In the genomic region with DNA sequence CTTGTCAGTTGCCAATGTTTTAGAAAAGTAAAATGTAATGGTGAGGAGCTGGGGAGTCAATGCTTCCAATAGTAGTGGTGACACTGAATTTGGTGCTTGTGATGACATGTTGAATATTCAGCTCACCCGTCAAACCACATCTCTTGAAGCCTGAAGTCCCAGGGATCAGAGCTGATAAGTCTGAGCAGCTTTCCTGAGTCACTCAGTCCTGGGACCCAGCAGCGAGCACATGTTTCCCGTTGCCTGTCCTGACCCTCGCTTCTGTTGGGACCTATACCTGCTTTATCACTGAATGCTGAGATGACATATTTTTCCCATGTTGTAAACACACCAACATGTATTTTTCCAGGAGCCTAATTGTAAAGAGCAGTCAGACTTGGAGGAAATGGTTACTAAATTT, we compare ENCODE assay signal across 28 cellular contexts.
DNase-seq lines count a peak whose midpoint lies in the region; ATAC-seq and TF ChIP-seq lines count a peak whose summit lies in the region.
"Had no signal": no experiment of that assay in that cellular context is flagged by ENCODE, and none has a peak within 500 bp of the region (broad histone marks: within the 10 kb centered on the region; RNA-seq: fewer than 3 reads in every experiment).

No MANE protein-coding gene starts in this region.

- peaks cover 0 to 46% (median 31%) of the 10 kb centered on the region in 12 donors for H3K4me1 ChIP-seq in heart left ventricle
- H3K4me1 ChIP-seq in suprapubic skin = peaks cover 22% of the 10 kb centered on the region
- H3K4me1 ChIP-seq in adrenal gland (replicated peaks in 1 of 2) = peaks cover 0 to 5% of the 10 kb centered on the region in 2 donors
- H3K4me1 ChIP-seq: foreskin keratinocyte had no signal

- intact Hi-C loops in Right ventricle myocardium inferior (cut with DNase I) = loop anchor here (2.0 to 10.0 kb wide), 9 partner anchors 59 to 1253 kb away; no protein-coding TSS in a partner anchor
- intact Hi-C loops in cardiac septum (cut with DNase I) = loop anchor here (5.0 to 10.0 kb wide), 6 partner anchors 44 to 926 kb away; no protein-coding TSS in a partner anchor
- intact Hi-C loops in heart left ventricle (cut with DNase I) = loop anchor here in 9 of 10 donors (2.0 to 10.0 kb wide), 25 partner anchors 143 to 1253 kb away; no protein-coding TSS in a partner anchor
- intact Hi-C loops in adrenal gland (cut with DNase I) = loop anchor here in 1 of 2 donors (10.0 kb wide), 1 partner anchor 123 kb away; no protein-coding TSS in a partner anchor

- H3K9me3 ChIP-seq in heart left ventricle = no peaks in the 10 kb centered on the region
- no peaks in the 10 kb centered on the region for H3K9me3 ChIP-seq in suprapubic skin
- no peaks in the 10 kb centered on the region for H3K9me3 ChIP-seq in adrenal gland (replicated peaks in 1 of 3)
- H3K9me3 ChIP-seq: esophagus muscularis mucosa, SK-N-SH, upper lobe of left lung had no signal

- H3K27ac Mint-ChIP-seq in natural killer cell treated with Interleukin-12 subunit alpha and Interleukin-12 subunit beta and Interleukin-15 and Interleukin-18, amount 100 ng/mL, for 72 hours = no peak overlapping the region
- H3K27ac Mint-ChIP-seq: activated CD8-positive, alpha-beta memory T cell treated with anti-CD3 and anti-CD28 coated beads, Interleukin-2, amount 10 ng/mL, durations not matched to agents 7 days and 5 days; CD4-positive, alpha-beta T cell; dendritic cell treated with granulocyte-macrophage colony-stimulating factor and Interleukin-4, amounts not matched to agents 40 ng/mL and 50 ng/mL, for 4 days; T-helper 1 cell treated with Interleukin-12 subunit alpha and Interleukin-12 subunit beta and Interleukin-4 antibody, amounts not matched to agents 30 μg/mL and 1 μg/mL, for 36 hours had no signal

- H3K27me3 Mint-ChIP-seq in natural killer cell treated with Interleukin-12 subunit alpha and Interleukin-12 subunit beta and Interleukin-15 and Interleukin-18, amount 100 ng/mL, for 72 hours = peaks cover 18 to 19% of the 10 kb centered on the region in 2 donors
- H3K27me3 Mint-ChIP-seq: activated CD8-positive, alpha-beta memory T cell treated with anti-CD3 and anti-CD28 coated beads, Interleukin-2, amount 10 ng/mL, durations not matched to agents 7 days and 5 days had no signal

- no peaks in the 10 kb centered on the region for H3K36me3 Mint-ChIP-seq in natural killer cell treated with Interleukin-12 subunit alpha and Interleukin-12 subunit beta and Interleukin-15 and Interleukin-18, amount 100 ng/mL, for 72 hours
- H3K36me3 Mint-ChIP-seq: activated CD8-positive, alpha-beta memory T cell treated with anti-CD3 and anti-CD28 coated beads, Interleukin-2, amount 10 ng/mL, durations not matched to agents 7 days and 5 days had no signal

- peak overlapping the region; percentile 79 to 97 (median 93) for H3K27ac ChIP-seq in heart left ventricle
- no peak overlapping the region for H3K27ac ChIP-seq in suprapubic skin
- H3K27ac ChIP-seq in adrenal gland = no peak overlapping the region
- H3K27ac ChIP-seq: foreskin keratinocyte, GM23248 had no signal

- TF ChIP-seq EP300 in suprapubic skin (IDR thresholded peaks at IDR 0.05) = no peak

- DNase-seq in Right ventricle myocardium inferior (ENCODE audit: missing footprints) (no peak), cardiac septum (ENCODE audit: low spot score) (no peak), heart left ventricle (peak in 1 of 5 donors; percentile 34), KG1 (lab: John Stamatoyannopoulos, UW) (no peak), epidermal melanocyte (ENCODE audit: insufficient read length, low spot score) (no peak), suprapubic skin (ENCODE audit: low spot score in 2 of 2) (no peak), adrenal gland (no peak)
- no peak for DNase-seq in natural killer cell treated with Interleukin-12 subunit alpha and Interleukin-12 subunit beta and Interleukin-15 and Interleukin-18, amount 100 ng/mL, for 72 hours (ENCODE audit: low spot score)
- DNase-seq: activated CD4-positive, alpha-beta T cell treated with anti-CD3 and anti-CD28 coated beads, Interleukin-2, amount 50 U/mL, for 4 hours; activated CD8-positive, alpha-beta memory T cell treated with anti-CD3 and anti-CD28 coated beads, Interleukin-2, amount 10 ng/mL, durations not matched to agents 7 days and 5 days; activated gamma-delta T cell treated with Interleukin-2 at 50 U/mL for 16 hours; activated T-cell treated with anti-CD3 and anti-CD28 coated beads, Interleukin-2, amount 50 U/mL, for 4 hours; CD4-positive, alpha-beta T cell; DMS79 treated with DMSO at 0.1 percent for 48 hours; NCI-H1092; NCI-H187 treated with DMSO at 0.1 percent for 48 hours; NCI-H510A treated with DMSO at 0.1 percent for 48 hours; SK-N-SH; stimulated activated CD4-positive, alpha-beta T cell treated with anti-CD3 and anti-CD28 coated beads, Interleukin-15, amount 100 ng/mL, for 24 hours; stimulated activated CD4-positive, alpha-beta T cell treated with anti-CD3 and anti-CD28 coated beads, Interleukin-4, amount 100 ng/mL, for 4 hours had no signal

- TF ChIP-seq CTCF in heart left ventricle (IDR thresholded peaks at IDR 0.05) (no peak), suprapubic skin (IDR thresholded peaks at IDR 0.05) (no peak), adrenal gland (IDR thresholded peaks at IDR 0.05) (no peak)

- no peaks in the 10 kb centered on the region for H3K9me3 Mint-ChIP-seq in natural killer cell treated with Interleukin-12 subunit alpha and Interleukin-12 subunit beta and Interleukin-15 and Interleukin-18, amount 100 ng/mL, for 72 hours
- H3K9me3 Mint-ChIP-seq: CD4-positive, alpha-beta T cell; dendritic cell treated with granulocyte-macrophage colony-stimulating factor and Interleukin-4, amounts not matched to agents 40 ng/mL and 50 ng/mL, for 4 days; T-helper 1 cell treated with Interleukin-12 subunit alpha and Interleukin-12 subunit beta and Interleukin-4 antibody, amounts not matched to agents 30 μg/mL and 1 μg/mL, for 36 hours had no signal

- H3K4me3 ChIP-seq in heart left ventricle = peak overlapping the region in 7 of 12 donors; percentile 9 to 38 (median 25)
- no peak overlapping the region for H3K4me3 ChIP-seq in suprapubic skin
- H3K4me3 ChIP-seq in adrenal gland = no peak overlapping the region
- H3K4me3 ChIP-seq: esophagus muscularis mucosa, GM23248 had no signal

- H3K4me1 Mint-ChIP-seq in natural killer cell treated with Interleukin-12 subunit alpha and Interleukin-12 subunit beta and Interleukin-15 and Interleukin-18, amount 100 ng/mL, for 72 hours (ENCODE audit: low read depth in 2 of 2) = peaks cover 20% of the 10 kb centered on the region in 2 donors
- H3K4me1 Mint-ChIP-seq: activated CD8-positive, alpha-beta memory T cell treated with anti-CD3 and anti-CD28 coated beads, Interleukin-2, amount 10 ng/mL, durations not matched to agents 7 days and 5 days; central memory CD8-positive, alpha-beta T cell had no signal

- peak; percentile 21 for ATAC-seq in Right ventricle myocardium inferior
- peak; percentile 27 to 30 (median 28) for ATAC-seq in heart left ventricle
- no peak for ATAC-seq in natural killer cell treated with Interleukin-12 subunit alpha and Interleukin-12 subunit beta and Interleukin-15 and Interleukin-18, amount 100 ng/mL, for 72 hours
- ATAC-seq: activated CD4-positive, CD25-positive, alpha-beta regulatory T cell treated with anti-CD3 and anti-CD28 coated beads, Interleukin-2, amount 50 U/mL, for 24 hours; activated CD8-positive, alpha-beta memory T cell treated with anti-CD3 and anti-CD28 coated beads, Interleukin-2, amount 10 ng/mL, durations not matched to agents 7 days and 5 days; activated T-cell treated with anti-CD3 and anti-CD28 coated beads, Interleukin-2, amount 50 U/mL, for 4 hours had no signal

- TF ChIP-seq POLR2A in heart left ventricle (IDR thresholded peaks at IDR 0.05) (no peak), suprapubic skin (IDR thresholded peaks at IDR 0.05) (no peak), adrenal gland (IDR thresholded peaks at IDR 0.05) (no peak)

- H3K36me3 ChIP-seq in heart left ventricle (no peaks in the 10 kb centered on the region), suprapubic skin (no peaks in the 10 kb centered on the region), adrenal gland (replicated peaks in 1 of 2) (no peaks in the 10 kb centered on the region)
- H3K36me3 ChIP-seq: esophagus muscularis mucosa, upper lobe of left lung had no signal

- H3K27me3 ChIP-seq in heart left ventricle = no peaks in the 10 kb centered on the region
- H3K27me3 ChIP-seq in suprapubic skin = no peaks in the 10 kb centered on the region
- no peaks in the 10 kb centered on the region for H3K27me3 ChIP-seq in adrenal gland
- H3K27me3 ChIP-seq: foreskin keratinocyte, upper lobe of left lung had no signal

- H3K4me3 Mint-ChIP-seq in natural killer cell treated with Interleukin-12 subunit alpha and Interleukin-12 subunit beta and Interleukin-15 and Interleukin-18, amount 100 ng/mL, for 72 hours = peak overlapping the region; percentile 71
- H3K4me3 Mint-ChIP-seq: activated CD8-positive, alpha-beta memory T cell treated with anti-CD3 and anti-CD28 coated beads, Interleukin-2, amount 10 ng/mL, durations not matched to agents 7 days and 5 days; activated T-cell treated with anti-CD3 and anti-CD28 coated beads, Interleukin-2, amount 50 U/mL, for 4 hours; CD4-positive, alpha-beta T cell; central memory CD8-positive, alpha-beta T cell; dendritic cell treated with granulocyte-macrophage colony-stimulating factor and Interleukin-4, amounts not matched to agents 40 ng/mL and 50 ng/mL, for 4 days; T-helper 1 cell treated with Interleukin-12 subunit alpha and Interleukin-12 subunit beta and Interleukin-4 antibody, amounts not matched to agents 30 μg/mL and 1 μg/mL, for 36 hours had no signal

- 22 to 57% (median 31%) methylated on average over 4 of the region's 4 CpGs for WGBS in heart left ventricle, 4 donors
- WGBS in suprapubic skin = 79% methylated on average over 4 of the region's 4 CpGs
- WGBS in adrenal gland, 4 donors = 44 to 76% (median 58%) methylated on average over 4 of the region's 4 CpGs

Comparison
In these comparisons a context has a peak if more than half of its experiments do, and no peak if none do; other contexts are left out.
1. ATAC-seq: peak in Right ventricle myocardium inferior (single experiment) and heart left ventricle (4 of 4); none in natural killer cell treated with Interleukin-12 subunit alpha and Interleukin-12 subunit beta and Interleukin-15 and Interleukin-18, amount 100 ng/mL, for 72 hours (0 of 2).
2. H3K27ac ChIP-seq: peak in heart left ventricle (12 of 12); none in suprapubic skin (single experiment) and adrenal gland (0 of 5).
3. H3K4me3 ChIP-seq: peak in heart left ventricle (7 of 12); none in suprapubic skin (single experiment) and adrenal gland (0 of 4).